1 cellular context compared by ENCODE assay signal in genomic region chr19:1854032-1854541, GRCh38.
TF ChIP-seq lines count a peak whose summit lies in the region.

No MANE protein-coding gene starts in this region.

TF ChIP-seq in endothelial cell of umbilical vein, 7 proteins besides CTCF, POLR2A, EP300 and RAD21:
- no peak for TF ChIP-seq POLR2AphosphoS5 (IDR thresholded peaks at IDR 0.05; ENCODE audit: insufficient read depth, low read depth, low read length)
- TF ChIP-seq MAX (IDR thresholded peaks at IDR 0.05; ENCODE audit: insufficient read depth, insufficient read length): no peak
- no peak for TF ChIP-seq EZH2 (IDR thresholded peaks at IDR 0.05; ENCODE audit: borderline replicate concordance, low read depth, low read length, severe bottlenecking)
- TF ChIP-seq MYC (IDR thresholded peaks at IDR 0.05; ENCODE audit: low read depth, low read length): no peak
- no peak for TF ChIP-seq GATA2 (IDR thresholded peaks at IDR 0.05; ENCODE audit: insufficient read depth, insufficient read length, low read depth, low read length)
- TF ChIP-seq JUN (IDR thresholded peaks at IDR 0.05; ENCODE audit: borderline replicate concordance, insufficient read depth, insufficient read length, low read depth): no peak
- TF ChIP-seq FOS (IDR thresholded peaks at IDR 0.05; ENCODE audit: borderline replicate concordance, insufficient read depth, low read length): no peak
